ENCODE assay signal across 21 cellular contexts in genomic region chr5:165296401-165297130, GRCh38.
"Had no signal": no experiment of that assay in that cellular context is flagged by ENCODE, and none has a peak within 500 bp of the region (broad histone marks: within the 10 kb centered on the region; RNA-seq: fewer than 3 reads in every experiment).

No MANE protein-coding gene starts in this region.

- DNase-seq: colonic mucosa; dermis blood vessel endothelial cell; erythroblast; foreskin melanocyte; head of caudate nucleus; kidney; left cardiac atrium; left ventricle myocardium inferior; lower lobe of right lung; mesenchymal stem cell; midbrain; naive B cell; ovary; right cardiac atrium; small intestine; stimulated activated CD4-positive, alpha-beta T cell treated with anti-CD3 and anti-CD28 coated beads, Interleukin-12 subunit alpha, Interleukin-12 subunit beta, amount 100 ng/mL, for 4 hours; stimulated activated naive CD4-positive, alpha-beta T cell treated with Interleukin-2 at 50 U/mL for 16 hours; upper lobe of left lung; uterus had no signal

- H3K79me2 ChIP-seq: hepatocyte had no signal

- H3K27ac Mint-ChIP-seq: naive B cell, nephron had no signal

- H3K36me3 ChIP-seq: colonic mucosa, left ventricle myocardium inferior, lower lobe of right lung, ovary, upper lobe of left lung, uterus had no signal

- H3K4me3 Mint-ChIP-seq: naive B cell, nephron had no signal

- H3K36me3 Mint-ChIP-seq: naive B cell had no signal

- H3K4me3 ChIP-seq: colonic mucosa, hepatocyte, left ventricle myocardium inferior, lower lobe of right lung, ovary, upper lobe of left lung, uterus had no signal

- H3K4me1 Mint-ChIP-seq: naive B cell, nephron had no signal

- H3K27me3 ChIP-seq: colonic mucosa, hepatocyte, ovary, upper lobe of left lung, uterus had no signal

- H3K27ac ChIP-seq: colonic mucosa, hepatocyte, left ventricle myocardium inferior, lower lobe of right lung, ovary, upper lobe of left lung, uterus had no signal

- H3K4me2 ChIP-seq: hepatocyte had no signal

- H3K9me3 ChIP-seq: colonic mucosa, lower lobe of right lung, ovary, upper lobe of left lung, uterus had no signal

- H3K27me3 Mint-ChIP-seq: naive B cell had no signal

- H3K4me1 ChIP-seq: colonic mucosa, left ventricle myocardium inferior, lower lobe of right lung, upper lobe of left lung, uterus had no signal

- H2AFZ ChIP-seq: hepatocyte had no signal
